ENCODE assay signal across 23 cellular contexts in genomic region chr6:168458101-168458500, GRCh38. TPM values are rescaled to one million over a fixed set of nuclear protein-coding genes. Genes with fewer than 3 reads are reported as not detected.
A peak's percentile ranks its signal among the peaks of the same experiment; 100 is the strongest.
DNase-seq lines count a peak whose midpoint lies in the region; ATAC-seq and TF ChIP-seq lines count a peak whose summit lies in the region.
"Had no signal": no experiment of that assay in that cellular context is flagged by ENCODE, and none has a peak within 500 bp of the region (broad histone marks: within the 10 kb centered on the region; RNA-seq: fewer than 3 reads in every experiment).

No MANE protein-coding gene starts in this region.

- H3K36me3 Mint-ChIP-seq in activated T-cell treated with anti-CD3 and anti-CD28 coated beads, Interleukin-2, amount 50 U/mL, for 4 hours (ENCODE audit: insufficient read depth): no peaks in the 10 kb centered on the region
- H3K36me3 Mint-ChIP-seq: CD14-positive monocyte; CD4-positive, alpha-beta memory T cell; CD4-positive, CD25-positive, alpha-beta regulatory T cell had no signal

- intact Hi-C loops in testis (cut with DNase I; ENCODE audit: low total_unique reads): no loop called here

- no peak for ATAC-seq in activated T-cell treated with anti-CD3 and anti-CD28 coated beads, Interleukin-2, amount 50 U/mL, for 4 hours
- ATAC-seq: A549 had no signal

- H3K4me1 Mint-ChIP-seq in activated T-cell treated with anti-CD3 and anti-CD28 coated beads, Interleukin-2, amount 50 U/mL, for 4 hours (ENCODE audit: low read depth): no peaks in the 10 kb centered on the region
- H3K4me1 Mint-ChIP-seq: CD14-positive monocyte; CD4-positive, CD25-positive, alpha-beta regulatory T cell; CD8-positive, alpha-beta memory T cell had no signal

- TF ChIP-seq POLR2A in NB4 (IDR thresholded peaks at IDR 0.05; ENCODE audit: extremely low read depth, insufficient read length) (no peak), testis (IDR thresholded peaks at IDR 0.05) (no peak)

- H3K4me1 ChIP-seq in BLaER1: peaks cover 15% of the 10 kb centered on the region
- H3K4me1 ChIP-seq in testis: peaks cover 26% of the 10 kb centered on the region
- H3K4me1 ChIP-seq: A549, BE2C had no signal

- H3K27me3 ChIP-seq in BLaER1 (no peaks in the 10 kb centered on the region), testis (no peaks in the 10 kb centered on the region)

- DNase-seq in activated CD8-positive, alpha-beta memory T cell treated with anti-CD3 and anti-CD28 coated beads for 24 hours: peak; percentile 48
- no peak for DNase-seq in activated CD8-positive, alpha-beta memory T cell treated with anti-CD3 and anti-CD28 coated beads, Interleukin-2, amount 50 U/mL, for 48 hours
- DNase-seq in NB4 (ENCODE audit: low read depth): peak; percentile 7
- DNase-seq in testis: no peak
- no peak for DNase-seq in DMS79 (lab: John Stamatoyannopoulos, UW)
- DNase-seq in activated T-cell treated with anti-CD3 and anti-CD28 coated beads, Interleukin-2, amount 50 U/mL, for 4 hours: no peak
- no peak for DNase-seq in SW480 (ENCODE audit: low spot score)
- DNase-seq: BE2C; C1 segment of cervical spinal cord; CD4-positive, alpha-beta memory T cell; CD4-positive, CD25-positive, alpha-beta regulatory T cell; CD8-positive, alpha-beta memory T cell; COR-L47; DMS 273 treated with DMSO at 0.1 percent for 48 hours; DMS153; DMS53; DMS79 treated with DMSO at 0.1 percent for 48 hours; GF-D8 had no signal

- H3K27ac ChIP-seq in BLaER1 (peak overlapping the region; percentile 26; the same call in 1 of the 2 replicates), testis (peak overlapping the region; percentile 47 to 71)
- H3K27ac ChIP-seq: 22Rv1, A549 had no signal

- H3K9me3 ChIP-seq in BLaER1: no peaks in the 10 kb centered on the region
- no peaks in the 10 kb centered on the region for H3K9me3 ChIP-seq in testis
- H3K9me3 ChIP-seq: A549, BE2C had no signal

- peaks cover 18% of the 10 kb centered on the region for H3K27me3 Mint-ChIP-seq in activated T-cell treated with anti-CD3 and anti-CD28 coated beads, Interleukin-2, amount 50 U/mL, for 4 hours (ENCODE audit: low read depth)
- H3K27me3 Mint-ChIP-seq: CD4-positive, CD25-positive, alpha-beta regulatory T cell had no signal

- no peaks in the 10 kb centered on the region for H4K20me1 ChIP-seq in BLaER1

- H3K9ac ChIP-seq in BLaER1: no peak overlapping the region

- H3K4me2 ChIP-seq in BLaER1: peak overlapping the region; percentile 54
- H3K4me2 ChIP-seq: A549 had no signal

- H3K9me3 Mint-ChIP-seq in activated T-cell treated with anti-CD3 and anti-CD28 coated beads, Interleukin-2, amount 50 U/mL, for 4 hours: no peaks in the 10 kb centered on the region
- H3K9me3 Mint-ChIP-seq: CD4-positive, alpha-beta memory T cell had no signal

- H3K36me3 ChIP-seq in BLaER1 (no peaks in the 10 kb centered on the region), testis (ENCODE audit: low read depth, missing control alignments) (no peaks in the 10 kb centered on the region)
- H3K36me3 ChIP-seq: BE2C had no signal

- H3K4me3 Mint-ChIP-seq in activated T-cell treated with anti-CD3 and anti-CD28 coated beads, Interleukin-2, amount 50 U/mL, for 4 hours: no peak overlapping the region
- H3K4me3 Mint-ChIP-seq: CD14-positive monocyte; CD4-positive, alpha-beta memory T cell; CD4-positive, CD25-positive, alpha-beta regulatory T cell; CD8-positive, alpha-beta memory T cell had no signal

- H3K4me3 ChIP-seq in BLaER1 (no peak overlapping the region), NB4 (ENCODE audit: low read depth, low read length) (no peak overlapping the region), testis (no peak overlapping the region)
- H3K4me3 ChIP-seq: A549 had no signal

- TF ChIP-seq CTCF in NB4 (IDR thresholded peaks at IDR 0.05; ENCODE audit: low read depth, low read length) (no peak), testis (IDR thresholded peaks at IDR 0.05) (no peak)

- 64 to 85% methylated on average over 8 to 11 of the region's 12 CpGs for WGBS in testis, 2 donors

RNA-seq across cellular contexts. Expression of gene SMOC2, which starts 17.1 kb away (rescaled TPM):
- total RNA-seq in testis: 100 to 1,000 TPM in 1 of 2 donors, 10 to 100 TPM in 1; 78.4 to 140 TPM
- 110 TPM for polyA plus RNA-seq in testis (ENCODE audit: insufficient read depth, low read depth, low replicate concordance)
- total RNA-seq in activated T-cell treated with anti-CD3 and anti-CD28 coated beads, Interleukin-2, amount 50 U/mL, for 4 hours: under 1 TPM; 0.08 to 0.11 (median 0.10) TPM
- total RNA-seq: A172; CD4-positive, alpha-beta memory T cell; CD4-positive, CD25-positive, alpha-beta regulatory T cell; CD8-positive, alpha-beta memory T cell had no signal
- polyA plus RNA-seq: A549; CD14-positive monocyte; CD4-positive, alpha-beta memory T cell; CD4-positive, CD25-positive, alpha-beta regulatory T cell; CD8-positive, alpha-beta memory T cell had no signal

Comparison
In these comparisons a context has a peak if more than half of its experiments do, and no peak if none do; other contexts are left out.
1. DNase-seq: peak in activated CD8-positive, alpha-beta memory T cell treated with anti-CD3 and anti-CD28 coated beads for 24 hours (single experiment) and NB4 (single experiment); none in activated CD8-positive, alpha-beta memory T cell treated with anti-CD3 and anti-CD28 coated beads, Interleukin-2, amount 50 U/mL, for 48 hours (single experiment), testis (single experiment), DMS79 (single experiment), activated T-cell treated with anti-CD3 and anti-CD28 coated beads, Interleukin-2, amount 50 U/mL, for 4 hours (single experiment) and SW480 (single experiment).
2. RNA of gene SMOC2, which starts 17.1 kb away (total RNA-seq): 78.4 to 140 TPM in testis; 0.08 to 0.11 TPM in activated T-cell treated with anti-CD3 and anti-CD28 coated beads, Interleukin-2, amount 50 U/mL, for 4 hours; every median in the first group is over 10 times any median in the second.